In the genomic region with DNA sequence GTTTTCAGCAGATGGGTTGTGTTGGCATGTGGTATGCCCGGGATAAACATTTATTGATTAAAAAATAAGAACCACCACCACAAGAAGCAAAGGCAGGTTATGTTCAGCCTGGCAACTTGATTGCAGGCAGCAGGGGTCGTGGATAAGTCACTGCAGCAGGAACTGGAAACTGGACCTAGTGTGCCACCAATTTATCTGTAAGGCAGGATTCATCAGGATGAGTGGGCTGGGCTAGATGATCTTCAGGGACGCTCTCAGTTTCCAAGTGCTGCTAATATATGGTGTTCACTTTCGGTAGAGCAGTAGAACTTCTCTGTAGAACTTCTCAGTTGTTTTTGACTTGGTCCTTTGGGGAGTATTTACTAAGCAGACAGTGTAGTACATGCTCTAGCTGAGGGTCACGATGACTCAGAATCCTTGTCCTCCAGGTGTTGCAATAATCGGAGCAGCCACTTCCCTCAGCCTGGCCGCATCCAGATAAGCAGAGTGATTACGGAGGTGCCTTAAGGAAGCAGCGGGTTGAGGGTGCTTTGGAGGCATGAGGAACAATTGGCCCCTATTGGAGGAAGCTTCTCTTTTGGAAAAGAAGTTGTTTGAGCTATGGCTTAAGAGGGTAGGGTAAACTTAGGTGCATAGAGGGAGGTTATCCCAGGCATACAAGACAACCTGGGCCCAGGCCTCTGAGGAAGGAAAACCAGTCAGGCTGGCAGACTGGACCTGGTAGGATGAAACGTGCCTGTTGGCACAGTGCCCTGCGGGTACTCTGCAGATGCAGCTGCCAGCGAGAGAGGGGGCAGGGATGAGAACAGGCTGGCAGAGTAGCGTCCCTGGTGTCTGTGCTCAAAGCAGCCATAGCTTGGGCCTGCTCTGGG, we compare ENCODE assay signal across 8 cellular contexts.
DNase-seq lines count a peak whose midpoint lies in the region; ATAC-seq and TF ChIP-seq lines count a peak whose summit lies in the region.

No MANE protein-coding gene starts in this region.

- DNase-seq in GM23248 (peak; percentile 79), NCI-H446 (lab: John Stamatoyannopoulos, UW) (peak; percentile 14 to 79), breast epithelium (ENCODE audit: low spot score in 2 of 2) (peak; percentile 78 to 79), memory B cell (ENCODE audit: low spot score in 2 of 2) (no peak), NCI-H1930 (lab: John Stamatoyannopoulos, UW) (no peak)
- no peak for DNase-seq in stimulated activated naive CD4-positive, alpha-beta T cell treated with Interleukin-2 at 50 U/mL for 16 hours (lab: John Stamatoyannopoulos, UW)

- H3K4me1 Mint-ChIP-seq in memory B cell, result peaks cover 47% of the 10 kb centered on the region

- no peak overlapping the region for H2AFZ ChIP-seq in GM23248

- no peaks in the 10 kb centered on the region for H3K9me3 ChIP-seq in GM23248 (ENCODE audit: low read depth)
- no peaks in the 10 kb centered on the region for H3K9me3 ChIP-seq in breast epithelium

- H3K9ac ChIP-seq in GM23248, result no peak overlapping the region

- no peaks in the 10 kb centered on the region for H4K20me1 ChIP-seq in GM23248 (ENCODE audit: insufficient read depth)

- no peaks in the 10 kb centered on the region for H3K27me3 ChIP-seq in GM23248 (replicated peaks; ENCODE audit: insufficient read depth)
- H3K27me3 ChIP-seq in breast epithelium, result no peaks in the 10 kb centered on the region

- peaks cover 39% of the 10 kb centered on the region for H3F3A ChIP-seq in GM23248 (ENCODE audit: insufficient read depth)

- H3K36me3 ChIP-seq in GM23248 (ENCODE audit: low read depth) (peaks cover 16% of the 10 kb centered on the region; the same call in 1 of the 2 replicates), breast epithelium (no peaks in the 10 kb centered on the region)

- H3K4me2 ChIP-seq in GM23248 (ENCODE audit: unreplicated experiment), result no peak overlapping the region

- H3K27ac ChIP-seq in GM23248 (no peak overlapping the region), breast epithelium (peak overlapping the region; percentile 67 to 78)

- H3K36me3 Mint-ChIP-seq in memory B cell, result peaks cover 14% of the 10 kb centered on the region

- H3K9me2 ChIP-seq in GM23248 (ENCODE audit: insufficient read depth), result no peaks in the 10 kb centered on the region

- H3K4me3 Mint-ChIP-seq in memory B cell, result peak overlapping the region; percentile 82

- ATAC-seq in memory B cell (ENCODE audit: low read depth) (no peak), HG02970 (IDR thresholded peaks at IDR 0.05; ENCODE audit: low FRiP score, unreplicated experiment) (no peak), HG02852 (IDR thresholded peaks at IDR 0.05; ENCODE audit: unreplicated experiment) (no peak)

- H3K27ac Mint-ChIP-seq in memory B cell, result peak overlapping the region; percentile 86

- H3K4me1 ChIP-seq in GM23248 (ENCODE audit: insufficient read depth) (peaks cover 54% of the 10 kb centered on the region), breast epithelium (no peaks in the 10 kb centered on the region)

- intact Hi-C loops in breast epithelium (cut with DNase I; ENCODE audit: low total_unique reads), result no loop called here

- no peak for TF ChIP-seq POLR2A in breast epithelium (IDR thresholded peaks at IDR 0.05)

- 79 to 83% methylated on average over 13 of the region's 13 CpGs for WGBS in GM23248 (ENCODE audit: low coverage in 1 of 2, low lambda C conversion rate in 2 of 2, missing lambda C conversion rate in 2 of 2), 2 experiments

- no peak for TF ChIP-seq CTCF in breast epithelium (IDR thresholded peaks at IDR 0.05)

- no peaks in the 10 kb centered on the region for H3K9me3 Mint-ChIP-seq in memory B cell

- no peaks in the 10 kb centered on the region for H3K27me3 Mint-ChIP-seq in memory B cell

- H3K4me3 ChIP-seq in GM23248, result no peak overlapping the region
- H3K4me3 ChIP-seq in breast epithelium, result no peak overlapping the region

- in situ Hi-C loops in GM23248 (cut with MboI), result no loop called here

- no peaks in the 10 kb centered on the region for H3K79me2 ChIP-seq in GM23248 (ENCODE audit: insufficient read depth)

Comparison
In these comparisons a context has a peak if more than half of its experiments do, and no peak if none do; other contexts are left out.
1. DNase-seq: peak in GM23248 (single experiment), NCI-H446 (2 of 2) and breast epithelium (2 of 2); none in memory B cell (0 of 2), NCI-H1930 (0 of 2) and stimulated activated naive CD4-positive, alpha-beta T cell treated with Interleukin-2 at 50 U/mL for 16 hours (single experiment).